Comparison of ENCODE assay signal across 1 cellular context in genomic region chr1:228228147-228228546, GRCh38.
TF ChIP-seq lines count a peak whose summit lies in the region.

No MANE protein-coding gene starts in this region.

TF ChIP-seq in WTC11, 78 proteins besides CTCF, POLR2A, EP300 and RAD21:
- peak; percentile 50; the same call in 1 of the 2 replicates for TF ChIP-seq ZNF121 (CRISPR knock-in tag; IDR thresholded peaks at IDR 0.05)
